Comparison of ENCODE assay signal across 11 cellular contexts in the genomic region with DNA sequence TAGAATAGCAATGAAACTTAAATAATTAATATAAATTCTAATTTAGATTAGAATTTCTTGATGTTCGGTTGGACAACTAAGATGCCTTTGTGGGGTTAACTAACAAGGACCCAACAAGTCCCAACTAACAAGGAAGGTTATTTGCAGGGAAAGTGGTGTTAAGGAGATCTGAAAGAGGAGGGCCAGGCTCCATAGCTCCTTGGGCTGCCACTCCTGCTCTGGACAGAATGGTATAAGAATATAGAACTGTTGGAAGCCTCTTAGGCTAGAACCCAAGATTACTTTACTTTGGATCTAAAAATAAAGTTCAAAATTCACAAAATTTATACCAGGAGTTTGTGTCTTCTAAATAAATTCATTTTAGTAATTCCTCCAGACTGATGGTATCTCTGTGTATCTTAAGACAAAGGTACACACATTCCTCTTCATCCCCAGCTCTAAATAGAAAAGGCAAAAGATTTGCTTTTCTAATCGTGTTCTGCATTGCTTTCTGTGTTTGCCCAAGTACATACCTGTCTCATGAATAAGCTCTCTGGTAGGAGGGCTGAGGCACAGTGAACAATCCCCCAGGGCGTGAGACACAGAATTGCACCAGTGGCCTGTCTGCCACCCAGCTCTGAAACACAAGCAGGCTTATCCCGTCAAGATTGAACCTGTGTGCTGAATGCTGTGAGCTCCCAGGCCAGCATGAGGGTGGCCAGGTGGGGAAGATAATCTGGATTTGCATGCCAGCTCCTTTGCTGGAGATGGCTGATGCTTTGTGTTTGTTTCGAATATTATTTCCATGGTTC.
DNase-seq lines count a peak whose midpoint lies in the region; ATAC-seq and TF ChIP-seq lines count a peak whose summit lies in the region.
"Had no signal": no experiment of that assay in that cellular context is flagged by ENCODE, and none has a peak within 500 bp of the region (broad histone marks: within the 10 kb centered on the region; RNA-seq: fewer than 3 reads in every experiment).

No MANE protein-coding gene starts in this region.

- H3K27me3 Mint-ChIP-seq in CD14-positive monocyte (ENCODE audit: low read depth in 3 of 3) (peaks cover 0 to 4% (median 1%) of the 10 kb centered on the region in 3 donors), nephron progenitor cell (ENCODE audit: low read depth, poor library complexity) (peaks cover 21% of the 10 kb centered on the region)

- H3K4me1 Mint-ChIP-seq in CD14-positive monocyte (peaks cover 68% of the 10 kb centered on the region), nephron progenitor cell (peaks cover 63% of the 10 kb centered on the region)

- H3K4me3 Mint-ChIP-seq in CD14-positive monocyte (no peak overlapping the region), nephron progenitor cell (no peak overlapping the region)

- H3K27ac Mint-ChIP-seq in CD14-positive monocyte = no peak overlapping the region
- no peak overlapping the region for H3K27ac Mint-ChIP-seq in nephron progenitor cell

- intact Hi-C loops in CD14-positive monocyte (cut with micrococcal nuclease) = loop anchor here (5.0 to 10.0 kb wide), 3 partner anchors 38 to 129 kb away; no protein-coding TSS in a partner anchor

- H3K4me1 ChIP-seq in GM23248 (ENCODE audit: insufficient read depth) (peaks cover 55% of the 10 kb centered on the region), fibroblast of lung (ENCODE audit: control insufficient read depth, extremely low read depth, insufficient read depth, low read length) (peaks cover 3% of the 10 kb centered on the region)

- H3K27ac ChIP-seq in GM23248 (peak overlapping the region; percentile 98), fibroblast of lung (ENCODE audit: insufficient read depth, low read length) (no peak overlapping the region)
- H3K27ac ChIP-seq: SK-N-MC had no signal

- peaks cover 33% of the 10 kb centered on the region for H3F3A ChIP-seq in GM23248 (ENCODE audit: insufficient read depth)

- H3K9ac ChIP-seq in GM23248 = peak overlapping the region; percentile 80
- no peak overlapping the region for H3K9ac ChIP-seq in fibroblast of lung (ENCODE audit: insufficient read depth, low read length)

- peak overlapping the region; percentile 66 for H3K4me2 ChIP-seq in GM23248 (ENCODE audit: unreplicated experiment)
- no peak overlapping the region for H3K4me2 ChIP-seq in fibroblast of lung (ENCODE audit: extremely low read depth, insufficient read depth, low read length)

- peak overlapping the region; percentile 14 for H3K4me3 ChIP-seq in GM23248
- no peak overlapping the region for H3K4me3 ChIP-seq in fibroblast of lung (replicated peaks in 1 of 4; ENCODE audit: control extremely low read depth in 1 of 4, insufficient read depth in 1 of 4, low read depth in 3 of 4, low read length in 4 of 4)
- no peak overlapping the region for H3K4me3 ChIP-seq in retinal pigment epithelial cell (ENCODE audit: low read length)
- H3K4me3 ChIP-seq: SK-N-MC had no signal

- H3K9me3 ChIP-seq in GM23248 (ENCODE audit: low read depth) (no peaks in the 10 kb centered on the region), fibroblast of lung (ENCODE audit: control insufficient read depth, insufficient read depth, low read depth, low read length) (no peaks in the 10 kb centered on the region)

- TF ChIP-seq CTCF in fibroblast of lung (conservative IDR thresholded peaks at IDR 0.05 in 1 of 2, IDR thresholded peaks at IDR 0.05 in 1 of 2; ENCODE audit: low read depth in 1 of 2, low read length in 2 of 2) (no peak), retinal pigment epithelial cell (conservative IDR thresholded peaks at IDR 0.05; ENCODE audit: low read depth, low read length) (no peak), CD14-positive monocyte (IDR thresholded peaks at IDR 0.05) (no peak), nephron progenitor cell (IDR thresholded peaks at IDR 0.05) (no peak)

- H2AFZ ChIP-seq in GM23248 (no peak overlapping the region), fibroblast of lung (ENCODE audit: low read length) (no peak overlapping the region)

- in situ Hi-C loops in GM23248 (cut with MboI) = no loop called here

- H3K36me3 ChIP-seq in GM23248 (ENCODE audit: low read depth) (no peaks in the 10 kb centered on the region), fibroblast of lung (ENCODE audit: control insufficient read depth, insufficient read depth, low read length) (no peaks in the 10 kb centered on the region)

- H3K27me3 ChIP-seq in GM23248 (replicated peaks; ENCODE audit: insufficient read depth) = no peaks in the 10 kb centered on the region
- peaks cover 3% of the 10 kb centered on the region for H3K27me3 ChIP-seq in fibroblast of lung (ENCODE audit: control insufficient read depth, insufficient read depth, low read length)

- H3K36me3 Mint-ChIP-seq in CD14-positive monocyte (peaks cover 7 to 8% of the 10 kb centered on the region in 2 donors), nephron progenitor cell (ENCODE audit: low read depth) (no peaks in the 10 kb centered on the region)

- H3K9me3 Mint-ChIP-seq in CD14-positive monocyte = peaks cover 0 to 3% (median 0%) of the 10 kb centered on the region in 7 donors
- H3K9me3 Mint-ChIP-seq in nephron progenitor cell = no peaks in the 10 kb centered on the region

- H3K79me2 ChIP-seq in GM23248 (ENCODE audit: insufficient read depth) = no peaks in the 10 kb centered on the region
- no peaks in the 10 kb centered on the region for H3K79me2 ChIP-seq in fibroblast of lung (ENCODE audit: control insufficient read depth, insufficient read depth, low read length)

- ATAC-seq in HG03095 (IDR thresholded peaks at IDR 0.05; ENCODE audit: unreplicated experiment) (no peak), left lobe of liver (no peak)

- WGBS in GM23248 (ENCODE audit: low coverage in 1 of 2, low lambda C conversion rate in 2 of 2, missing lambda C conversion rate in 2 of 2), 2 experiments = 29 to 30% methylated on average over 5 of the region's 5 CpGs

- H4K20me1 ChIP-seq in GM23248 (ENCODE audit: insufficient read depth) (no peaks in the 10 kb centered on the region), fibroblast of lung (ENCODE audit: control insufficient read depth, extremely low read depth, insufficient read depth, low read length) (no peaks in the 10 kb centered on the region)

- DNase-seq in GM23248 = peak; percentile 92
- DNase-seq in RKO (ENCODE audit: low spot score) = peak; percentile 9
- DNase-seq in fibroblast of lung (ENCODE audit: low read depth in 2 of 2) = peak; percentile 63 to 94
- DNase-seq in retinal pigment epithelial cell (ENCODE audit: low read depth) = peak; percentile 67
- no peak for DNase-seq in CD14-positive monocyte (ENCODE audit: low spot score)
- no peak for DNase-seq in nephron progenitor cell
- DNase-seq in left lobe of liver (ENCODE audit: low spot score) = no peak
- DNase-seq: KG1; stimulated activated CD4-positive, alpha-beta T cell treated with anti-CD3 and anti-CD28 coated beads, Interleukin-2, amount 100 ng/mL, for 48 hours had no signal

- H3K9me2 ChIP-seq in GM23248 (ENCODE audit: insufficient read depth) = no peaks in the 10 kb centered on the region

Comparison
In these comparisons a context has a peak if more than half of its experiments do, and no peak if none do; other contexts are left out.
1. DNase-seq: peak in GM23248 (single experiment), RKO (single experiment), fibroblast of lung (2 of 2) and retinal pigment epithelial cell (single experiment); none in CD14-positive monocyte (single experiment), nephron progenitor cell (single experiment) and left lobe of liver (single experiment).